In the genomic region with DNA sequence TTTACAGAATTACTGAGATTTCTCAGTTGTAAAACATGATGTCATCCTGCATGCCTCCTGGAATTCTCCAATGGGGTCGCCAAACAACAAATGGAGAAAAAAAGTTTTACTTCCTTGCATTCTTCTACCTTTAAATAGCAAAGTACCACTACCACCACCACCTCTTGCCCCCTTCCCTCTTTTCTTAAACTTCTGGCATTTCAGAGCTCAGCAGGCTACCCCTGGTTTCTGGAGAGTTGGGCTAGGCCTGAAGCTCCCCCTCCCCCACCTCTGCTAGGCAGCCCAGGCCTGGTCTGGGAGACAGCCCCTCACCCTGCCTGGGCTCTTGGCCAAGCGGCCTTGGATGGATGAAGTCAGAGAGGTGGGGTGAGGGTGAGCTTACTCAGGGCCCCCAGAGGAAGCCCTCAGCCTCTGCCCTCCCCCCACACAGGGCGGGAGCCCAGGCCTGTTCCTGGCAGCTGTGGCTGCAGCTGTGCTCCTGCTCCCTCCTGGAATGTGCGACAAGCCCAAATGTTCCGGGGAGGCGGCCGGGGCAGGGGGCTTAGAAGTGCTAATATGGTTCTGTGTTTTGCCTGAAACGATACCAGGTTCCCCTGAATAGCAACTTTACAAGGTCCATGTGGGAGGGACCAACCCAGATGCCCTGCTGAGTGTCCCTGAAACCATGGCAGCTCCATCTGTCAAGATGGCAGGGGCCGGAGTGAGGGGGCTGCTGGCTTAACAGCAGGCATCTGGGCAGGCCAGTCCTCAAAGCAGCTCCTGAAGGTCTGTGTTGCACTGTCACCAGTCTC, we compare ENCODE assay signal across 10 cellular contexts. TPM values are rescaled to one million over a fixed set of nuclear protein-coding genes. Genes with fewer than 3 reads are reported as not detected.
DNase-seq lines count a peak whose midpoint lies in the region; ATAC-seq and TF ChIP-seq lines count a peak whose summit lies in the region.
"Had no signal": no experiment of that assay in that cellular context is flagged by ENCODE, and none has a peak within 500 bp of the region (broad histone marks: within the 10 kb centered on the region; RNA-seq: fewer than 3 reads in every experiment).

No MANE protein-coding gene starts in this region.

- no peak overlapping the region for H3K27ac Mint-ChIP-seq in activated T-helper 1 cell treated with anti-CD3 and anti-CD28 coated beads, Interleukin-12 subunit alpha, Interleukin-12 subunit beta, Interleukin-2, Interleukin-4 antibody, amounts not matched to agents 30 ng/mL and 10 ng/mL and 1 ng/mL, durations not matched to agents 14 hours and 24 hours and 36 hours

- ATAC-seq in RWPE2 (ENCODE audit: low read depth), result peak; percentile 5; the same call in 1 of the 3 replicates
- peak; percentile 43 for ATAC-seq in gastroesophageal sphincter
- no peak for ATAC-seq in GM19397 (IDR thresholded peaks at IDR 0.05; ENCODE audit: unreplicated experiment)
- ATAC-seq in GM19467 (IDR thresholded peaks at IDR 0.05; ENCODE audit: unreplicated experiment), result no peak

- peaks cover 19% of the 10 kb centered on the region for H3K4me1 Mint-ChIP-seq in activated T-helper 1 cell treated with anti-CD3 and anti-CD28 coated beads, Interleukin-12 subunit alpha, Interleukin-12 subunit beta, Interleukin-2, Interleukin-4 antibody, amounts not matched to agents 30 ng/mL and 10 ng/mL and 1 ng/mL, durations not matched to agents 14 hours and 24 hours and 36 hours (ENCODE audit: low read depth)

- H3K9me3 ChIP-seq in RWPE2 (ENCODE audit: severe bottlenecking), result no peaks in the 10 kb centered on the region
- no peaks in the 10 kb centered on the region for H3K9me3 ChIP-seq in gastroesophageal sphincter

- WGBS in gastroesophageal sphincter (ENCODE audit: low coverage in 1 of 2), 2 donors, result 8 to 22% methylated on average over 1 to 2 of the region's 9 CpGs

- H3K27me3 ChIP-seq in RWPE2 (ENCODE audit: insufficient read depth, poor library complexity, severe bottlenecking) (no peaks in the 10 kb centered on the region), gastroesophageal sphincter (no peaks in the 10 kb centered on the region)

- no peak overlapping the region for H3K4me3 ChIP-seq in AG10803 (ENCODE audit: low read length)
- H3K4me3 ChIP-seq in RWPE2 (ENCODE audit: severe bottlenecking), result no peak overlapping the region
- no peak overlapping the region for H3K4me3 ChIP-seq in gastroesophageal sphincter

- no peak overlapping the region for H3K4me3 Mint-ChIP-seq in activated T-helper 1 cell treated with anti-CD3 and anti-CD28 coated beads, Interleukin-12 subunit alpha, Interleukin-12 subunit beta, Interleukin-2, Interleukin-4 antibody, amounts not matched to agents 30 ng/mL and 10 ng/mL and 1 ng/mL, durations not matched to agents 14 hours and 24 hours and 36 hours

- intact Hi-C loops in activated T-helper 1 cell treated with anti-CD3 and anti-CD28 coated beads, Interleukin-12 subunit alpha, Interleukin-12 subunit beta, Interleukin-2, Interleukin-4 antibody, amounts not matched to agents 30 ng/mL and 10 ng/mL and 1 ng/mL, durations not matched to agents 14 hours and 24 hours and 36 hours (cut with micrococcal nuclease), result no loop called here

- H3K4me1 ChIP-seq in RWPE2 (ENCODE audit: insufficient read depth, poor library complexity, severe bottlenecking) (peaks cover 14% of the 10 kb centered on the region), gastroesophageal sphincter (peaks cover 5 to 85% (median 33%) of the 10 kb centered on the region in 3 donors)

- H3K36me3 Mint-ChIP-seq in activated T-helper 1 cell treated with anti-CD3 and anti-CD28 coated beads, Interleukin-12 subunit alpha, Interleukin-12 subunit beta, Interleukin-2, Interleukin-4 antibody, amounts not matched to agents 30 ng/mL and 10 ng/mL and 1 ng/mL, durations not matched to agents 14 hours and 24 hours and 36 hours (ENCODE audit: low read depth), result peaks cover 27% of the 10 kb centered on the region

- H3K36me3 ChIP-seq in RWPE2 (ENCODE audit: low read depth) (no peaks in the 10 kb centered on the region), gastroesophageal sphincter (no peaks in the 10 kb centered on the region)

- peaks cover 18% of the 10 kb centered on the region for H3K27me3 Mint-ChIP-seq in activated T-helper 1 cell treated with anti-CD3 and anti-CD28 coated beads, Interleukin-12 subunit alpha, Interleukin-12 subunit beta, Interleukin-2, Interleukin-4 antibody, amounts not matched to agents 30 ng/mL and 10 ng/mL and 1 ng/mL, durations not matched to agents 14 hours and 24 hours and 36 hours (ENCODE audit: insufficient read depth)

- TF ChIP-seq EP300 in gastroesophageal sphincter (IDR thresholded peaks at IDR 0.05), result no peak

- peak; percentile 46 for DNase-seq in AG10803 (ENCODE audit: low read depth)
- no peak for DNase-seq in RWPE2 (ENCODE audit: low spot score)
- peak; percentile 56 for DNase-seq in non-pigmented ciliary epithelial cell (ENCODE audit: low read depth)
- no peak for DNase-seq in activated T-cell treated with anti-CD3 and anti-CD28 coated beads for 4 hours
- DNase-seq in activated T-helper 1 cell treated with anti-CD3 and anti-CD28 coated beads, Interleukin-12 subunit alpha, Interleukin-12 subunit beta, Interleukin-2, Interleukin-4 antibody, amounts not matched to agents 30 ng/mL and 10 ng/mL and 1 ng/mL, durations not matched to agents 14 hours and 24 hours and 36 hours (ENCODE audit: low spot score), result no peak
- DNase-seq: activated T-cell treated with anti-CD3 and anti-CD28 coated beads, Interleukin-2, amount 50 U/mL, for 1 hour; DND-41 had no signal

- peak overlapping the region; percentile 48 for H3K27ac ChIP-seq in RWPE2 (ENCODE audit: poor library complexity, severe bottlenecking)
- peak overlapping the region; percentile 74 to 90 (median 84) for H3K27ac ChIP-seq in gastroesophageal sphincter

- H3K9me3 Mint-ChIP-seq in activated T-helper 1 cell treated with anti-CD3 and anti-CD28 coated beads, Interleukin-12 subunit alpha, Interleukin-12 subunit beta, Interleukin-2, Interleukin-4 antibody, amounts not matched to agents 30 ng/mL and 10 ng/mL and 1 ng/mL, durations not matched to agents 14 hours and 24 hours and 36 hours, result no peaks in the 10 kb centered on the region

- peak in 1 of 2 donors; percentile 16 for TF ChIP-seq POLR2A in gastroesophageal sphincter (IDR thresholded peaks at IDR 0.05)

- TF ChIP-seq CTCF in AG10803 (conservative IDR thresholded peaks at IDR 0.05; ENCODE audit: low read length) (no peak), RWPE2 (IDR thresholded peaks at IDR 0.05; ENCODE audit: poor library complexity, severe bottlenecking) (no peak), gastroesophageal sphincter (IDR thresholded peaks at IDR 0.05) (no peak)

RNA-seq across cellular contexts. Expression of gene CCIN, which starts 5.9 kb away (rescaled TPM):
- 1 to 10 TPM in 2 of 4 donors, under 1 TPM in 1, not detected in 1; 0.31 to 1.7 (median 1.5) TPM for total RNA-seq in gastroesophageal sphincter
- total RNA-seq in activated T-helper 1 cell treated with anti-CD3 and anti-CD28 coated beads, Interleukin-12 subunit alpha, Interleukin-12 subunit beta, Interleukin-2, Interleukin-4 antibody, amounts not matched to agents 30 ng/mL and 10 ng/mL and 1 ng/mL, durations not matched to agents 14 hours and 24 hours and 36 hours, result not detected in 2 replicates

RNA-seq across cellular contexts. Expression of gene GLIPR2, which starts 26.7 kb away (rescaled TPM):
- 10 to 100 TPM; 52.8 to 76.8 (median 59.8) TPM for total RNA-seq in gastroesophageal sphincter
- 26.3 and 27.5 TPM in 2 replicates for total RNA-seq in activated T-helper 1 cell treated with anti-CD3 and anti-CD28 coated beads, Interleukin-12 subunit alpha, Interleukin-12 subunit beta, Interleukin-2, Interleukin-4 antibody, amounts not matched to agents 30 ng/mL and 10 ng/mL and 1 ng/mL, durations not matched to agents 14 hours and 24 hours and 36 hours

RNA-seq across cellular contexts. Expression of gene CLTA, which starts 27.5 kb away (rescaled TPM):
- total RNA-seq in gastroesophageal sphincter, result 100 to 1,000 TPM; 136 to 195 (median 158) TPM
- 175 and 182 TPM in 2 replicates for total RNA-seq in activated T-helper 1 cell treated with anti-CD3 and anti-CD28 coated beads, Interleukin-12 subunit alpha, Interleukin-12 subunit beta, Interleukin-2, Interleukin-4 antibody, amounts not matched to agents 30 ng/mL and 10 ng/mL and 1 ng/mL, durations not matched to agents 14 hours and 24 hours and 36 hours

Comparison
In these comparisons a context has a peak if more than half of its experiments do, and no peak if none do; other contexts are left out.
1. DNase-seq: peak in AG10803 (single experiment) and non-pigmented ciliary epithelial cell (single experiment); none in RWPE2 (single experiment), activated T-cell treated with anti-CD3 and anti-CD28 coated beads for 4 hours (single experiment) and activated T-helper 1 cell treated with anti-CD3 and anti-CD28 coated beads, Interleukin-12 subunit alpha, Interleukin-12 subunit beta, Interleukin-2, Interleukin-4 antibody, amounts not matched to agents 30 ng/mL and 10 ng/mL and 1 ng/mL, durations not matched to agents 14 hours and 24 hours and 36 hours (single experiment).
2. ATAC-seq: peak in RWPE2 (single experiment) and gastroesophageal sphincter (single experiment); none in GM19397 (single experiment) and GM19467 (single experiment).